ENCODE assay signal across 1 cellular context in the genomic region with DNA sequence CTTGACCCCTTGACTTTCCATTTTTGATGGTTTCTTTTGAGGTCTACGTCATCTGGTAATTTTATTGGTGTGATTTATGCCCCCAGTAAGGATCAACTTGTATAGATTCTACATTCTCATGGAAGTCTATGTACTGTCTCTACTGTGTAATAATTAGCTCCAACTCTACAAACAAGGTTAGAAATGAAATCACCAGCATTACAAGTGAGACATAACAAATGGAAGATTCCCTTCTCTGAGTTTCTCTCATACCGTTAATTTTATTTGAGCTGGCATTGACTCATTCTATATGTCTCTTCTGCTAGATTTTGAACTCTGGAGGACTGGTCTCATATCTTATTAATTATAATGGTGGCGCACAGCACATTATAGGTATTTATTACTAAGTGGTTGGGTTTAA.
TF ChIP-seq lines count a peak whose summit lies in the region.

No MANE protein-coding gene starts in this region.

TF ChIP-seq in IMR-90, 13 proteins besides CTCF, POLR2A, EP300 and RAD21 (continued from another document):
- no peak for TF ChIP-seq MAZ (IDR thresholded peaks at IDR 0.05; ENCODE audit: borderline replicate concordance, low read depth, low read length)
- TF ChIP-seq NFE2L2 (IDR thresholded peaks at IDR 0.05; ENCODE audit: low read depth, low read length): no peak
- no peak for TF ChIP-seq FOS (IDR thresholded peaks at IDR 0.05; ENCODE audit: low read depth, low read length)
- TF ChIP-seq, protein P1, sequence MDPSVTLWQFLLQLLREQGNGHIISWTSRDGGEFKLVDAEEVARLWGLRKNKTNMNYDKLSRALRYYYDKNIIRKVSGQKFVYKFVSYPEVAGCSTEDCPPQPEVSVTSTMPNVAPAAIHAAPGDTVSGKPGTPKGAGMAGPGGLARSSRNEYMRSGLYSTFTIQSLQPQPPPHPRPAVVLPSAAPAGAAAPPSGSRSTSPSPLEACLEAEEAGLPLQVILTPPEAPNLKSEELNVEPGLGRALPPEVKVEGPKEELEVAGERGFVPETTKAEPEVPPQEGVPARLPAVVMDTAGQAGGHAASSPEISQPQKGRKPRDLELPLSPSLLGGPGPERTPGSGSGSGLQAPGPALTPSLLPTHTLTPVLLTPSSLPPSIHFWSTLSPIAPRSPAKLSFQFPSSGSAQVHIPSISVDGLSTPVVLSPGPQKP (IDR thresholded peaks at IDR 0.05; ENCODE audit: borderline replicate concordance, low read depth, low read length): no peak
- no peak for TF ChIP-seq SMC3 (IDR thresholded peaks at IDR 0.05; ENCODE audit: low read depth, low read length)
- no peak for TF ChIP-seq CEBPB (IDR thresholded peaks at IDR 0.05; ENCODE audit: low read depth, low read length)
- no peak for TF ChIP-seq CHD1 (IDR thresholded peaks at IDR 0.05; ENCODE audit: low read depth, low read length)
